In the genomic region with DNA sequence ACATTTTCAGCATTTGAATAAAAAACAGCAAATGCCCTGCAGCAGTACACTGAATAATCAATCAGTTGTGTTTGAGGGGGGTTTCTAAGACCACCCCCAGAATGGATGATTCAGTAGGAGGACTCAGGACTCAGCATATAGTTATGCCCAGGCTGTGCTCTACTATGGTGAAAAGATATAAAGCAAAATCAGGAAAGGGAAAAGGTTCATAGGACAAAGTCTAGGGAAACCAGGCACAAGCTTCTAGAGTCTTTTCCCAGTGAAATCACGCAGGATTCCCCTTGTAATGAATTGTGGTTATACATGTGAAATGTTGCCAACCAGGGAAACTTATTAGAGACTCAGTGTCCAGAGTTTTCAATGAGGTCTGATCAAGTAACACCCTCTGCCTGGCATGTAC, we compare ENCODE assay signal across 22 cellular contexts. TPM values are rescaled to one million over a fixed set of nuclear protein-coding genes. Genes with fewer than 3 reads are reported as not detected.
A peak's percentile ranks its signal among the peaks of the same experiment; 100 is the strongest.
DNase-seq lines count a peak whose midpoint lies in the region; ATAC-seq, FAIRE-seq and TF ChIP-seq lines count a peak whose summit lies in the region.
"Had no signal": no experiment of that assay in that cellular context is flagged by ENCODE, and none has a peak within 500 bp of the region (broad histone marks: within the 10 kb centered on the region; RNA-seq: fewer than 3 reads in every experiment).

No MANE protein-coding gene starts in this region.

- TF ChIP-seq EP300 in GM12878 (IDR thresholded peaks at IDR 0.05; ENCODE audit: borderline replicate concordance in 1 of 2, control insufficient read depth in 1 of 2, low read depth in 2 of 2, low read length in 2 of 2): no peak

- peaks cover 78% of the 10 kb centered on the region for H3K36me3 Mint-ChIP-seq in CD4-positive, CD25-positive, alpha-beta regulatory T cell
- H3K36me3 Mint-ChIP-seq in progenitor cell of endocrine pancreas (ENCODE audit: insufficient read depth): peaks cover 20% of the 10 kb centered on the region

- SMC1A ChIA-PET in GM12878 (lab: Charles Lee; ENCODE audit: uncharacterized antibody, unreplicated experiment): interaction anchor here (1.2 to 2.7 kb wide), 3 partner anchors 9 to 22 kb away, joined by 3 to 9 read pairs (median 3); no protein-coding TSS in a partner anchor

- intact Hi-C loops in GM12878 (cut with micrococcal nuclease; ENCODE audit: unreplicated experiment): no loop called here

- POLR2A ChIA-PET in GM12878 (lab: Charles Lee): interaction anchor here (0.7 kb wide), 1 partner anchor 28 kb away, joined by 4 read pairs; no protein-coding TSS in a partner anchor

- no peaks in the 10 kb centered on the region for H3K27me3 ChIP-seq in CD4-positive, CD25-positive, alpha-beta regulatory T cell (ENCODE audit: control insufficient read depth, insufficient read depth, low read length)
- no peaks in the 10 kb centered on the region for H3K27me3 ChIP-seq in GM12878 (replicated peaks in 1 of 2; ENCODE audit: control insufficient read depth in 2 of 2, insufficient read depth in 2 of 2, low read length in 1 of 2)

- no peaks in the 10 kb centered on the region for H3K27me3 Mint-ChIP-seq in CD4-positive, CD25-positive, alpha-beta regulatory T cell
- H3K27me3 Mint-ChIP-seq in progenitor cell of endocrine pancreas: no peaks in the 10 kb centered on the region
- H3K27me3 Mint-ChIP-seq: CD8-positive, alpha-beta memory T cell had no signal

- no peaks in the 10 kb centered on the region for H3K9me3 Mint-ChIP-seq in CD4-positive, CD25-positive, alpha-beta regulatory T cell
- H3K9me3 Mint-ChIP-seq in progenitor cell of endocrine pancreas (ENCODE audit: low read depth): no peaks in the 10 kb centered on the region
- H3K9me3 Mint-ChIP-seq: CD8-positive, alpha-beta memory T cell had no signal

- in situ Hi-C loops in GM12878 (cut with MboI): no loop called here

- RAD21 ChIA-PET in GM12878 (lab: Charles Lee; ENCODE audit: unreplicated experiment): no interaction called here

- TSS peak; percentile 12 for BruUV-seq in GM12878 (replicated peaks; lab: Mats Ljungman, UMichigan)

- no peaks in the 10 kb centered on the region for H3K4me1 ChIP-seq in CD4-positive, CD25-positive, alpha-beta regulatory T cell (ENCODE audit: control insufficient read depth, insufficient read depth, low read length, poor library complexity, severe bottlenecking)
- peaks cover 9% of the 10 kb centered on the region for H3K4me1 ChIP-seq in GM12878 (ENCODE audit: control insufficient read depth, insufficient read depth, low read length)
- H3K4me1 ChIP-seq: A549 had no signal

- no peaks in the 10 kb centered on the region for H4K20me1 ChIP-seq in GM12878 (ENCODE audit: control insufficient read depth, insufficient read depth)

- H3K36me3 ChIP-seq in CD4-positive, CD25-positive, alpha-beta regulatory T cell (ENCODE audit: control insufficient read depth, insufficient read depth, low read length): peaks cover 57% of the 10 kb centered on the region
- peaks cover 1 to 9% of the 10 kb centered on the region in 2 experiments; a peak in 3 of 4 replicates for H3K36me3 ChIP-seq in GM12878 (ENCODE audit: control insufficient read depth in 2 of 2, insufficient read depth in 2 of 2, low read length in 1 of 2)

- H3K4me1 Mint-ChIP-seq in CD4-positive, CD25-positive, alpha-beta regulatory T cell: peaks cover 0 to 8% (median 4%) of the 10 kb centered on the region in 4 donors
- no peaks in the 10 kb centered on the region for H3K4me1 Mint-ChIP-seq in progenitor cell of endocrine pancreas (ENCODE audit: low read depth)
- H3K4me1 Mint-ChIP-seq: CD8-positive, alpha-beta memory T cell had no signal

- H3K27ac ChIP-seq in CD4-positive, CD25-positive, alpha-beta regulatory T cell (ENCODE audit: insufficient read depth, low read length, poor library complexity, severe bottlenecking): no peak overlapping the region
- H3K27ac ChIP-seq in GM12878 (ENCODE audit: control insufficient read depth, insufficient read depth): no peak overlapping the region
- H3K27ac ChIP-seq in caudate nucleus (ENCODE audit: low read depth, low read length): no peak overlapping the region
- H3K27ac ChIP-seq: A549 had no signal

- WGBS in GM12878 (ENCODE audit: insufficient coverage, insufficient replicate concordance, low lambda C conversion rate, missing lambda C conversion rate): 89% methylated on average over 1 of the region's 1 CpG

- no peak overlapping the region for H3K4me3 Mint-ChIP-seq in CD4-positive, CD25-positive, alpha-beta regulatory T cell
- H3K4me3 Mint-ChIP-seq in progenitor cell of endocrine pancreas (ENCODE audit: low read depth): no peak overlapping the region
- H3K4me3 Mint-ChIP-seq: CD8-positive, alpha-beta memory T cell had no signal

- DNase-seq in CD4-positive, CD25-positive, alpha-beta regulatory T cell: no peak
- peak; percentile 5 for DNase-seq in NCI-H1105 (lab: John Stamatoyannopoulos, UW)
- no peak for DNase-seq in GM12878 (ENCODE audit: low read depth, low spot score)
- no peak for DNase-seq in progenitor cell of endocrine pancreas (ENCODE audit: low spot score, unreplicated experiment)
- no peak for DNase-seq in caudate nucleus (lab: John Stamatoyannopoulos, UW)
- no peak for DNase-seq in HPDE6-E6E7 (ENCODE audit: extremely low spot score)
- DNase-seq in medulla oblongata (ENCODE audit: extremely low spot score): no peak
- DNase-seq: C1 segment of cervical spinal cord; CD8-positive, alpha-beta memory T cell; DMS153; DND-41; HCEC 1CT; NCI-H1092; NCI-H1436 treated with DMSO at 0.1 percent for 48 hours; NCI-H187 treated with DMSO at 0.1 percent for 48 hours; NCI-H2227 treated with DMSO at 0.1 percent for 48 hours; NCI-H526 treated with DMSO at 0.1 percent for 48 hours; SK-N-SH had no signal

- TF ChIP-seq RAD21 in GM12878 (IDR thresholded peaks at IDR 0.05; ENCODE audit: insufficient read depth, low read depth, low read length): no peak

- H3K79me2 ChIP-seq in GM12878 (ENCODE audit: control insufficient read depth, insufficient read depth, low read length): no peaks in the 10 kb centered on the region

- no peak overlapping the region for H3K4me2 ChIP-seq in GM12878 (ENCODE audit: control insufficient read depth, insufficient read depth)
- H3K4me2 ChIP-seq: A549, SK-N-SH had no signal

- H3K27ac Mint-ChIP-seq in CD4-positive, CD25-positive, alpha-beta regulatory T cell: peak overlapping the region; percentile 10 to 62 (median 37)
- peak overlapping the region; percentile 27 for H3K27ac Mint-ChIP-seq in progenitor cell of endocrine pancreas

- no peaks in the 10 kb centered on the region for H3K9me3 ChIP-seq in CD4-positive, CD25-positive, alpha-beta regulatory T cell (ENCODE audit: control insufficient read depth in 2 of 2, low read length in 2 of 2)
- H3K9me3 ChIP-seq in GM12878 (replicated peaks; ENCODE audit: control insufficient read depth, insufficient read depth, low read length): no peaks in the 10 kb centered on the region
- H3K9me3 ChIP-seq: A549, SK-N-SH had no signal

- ATAC-seq in CD4-positive, CD25-positive, alpha-beta regulatory T cell (ENCODE audit: low read depth in 2 of 2): no peak
- no peak for ATAC-seq in GM12878
- ATAC-seq: A549 had no signal

- FAIRE-seq in GM12878 (lab: Jason Lieb, UNC): no peak
- FAIRE-seq: A549, GM19239, H1 had no signal

- H3K9ac ChIP-seq in GM12878 (ENCODE audit: control insufficient read depth, insufficient read depth, low read length): no peak overlapping the region
- H3K9ac ChIP-seq: SK-N-SH had no signal

- TF ChIP-seq POLR2A in GM12878 (IDR thresholded peaks at IDR 0.05; ENCODE audit: low read depth, low read length): no peak

- TF ChIP-seq CTCF in GM12878 (IDR thresholded peaks at IDR 0.05 in 2 of 3, conservative IDR thresholded peaks at IDR 0.05 in 1 of 3; ENCODE audit: control insufficient read depth in 2 of 3, extremely low read depth in 1 of 3, insufficient read depth in 1 of 3, low read depth in 3 of 3, low read length in 3 of 3) (no peak), progenitor cell of endocrine pancreas (IDR thresholded peaks at IDR 0.05; ENCODE audit: unreplicated experiment) (no peak)

- no peak overlapping the region for H2AFZ ChIP-seq in GM12878 (ENCODE audit: control insufficient read depth, low read depth, low read length)

- CTCF ChIA-PET in GM12878 (lab: Yijun Ruan, JAX): no interaction called here

- H3K4me3 ChIP-seq in CD4-positive, CD25-positive, alpha-beta regulatory T cell (ENCODE audit: low read depth, low read length): no peak overlapping the region
- H3K4me3 ChIP-seq in GM12878: no peak overlapping the region
- H3K4me3 ChIP-seq: A549 had no signal

TF ChIP-seq in GM12878, 131 proteins besides CTCF, POLR2A, EP300 and RAD21 (continues in another document):
- TF ChIP-seq ZNF217 (IDR thresholded peaks at IDR 0.05) (no peak), NFIC (IDR thresholded peaks at IDR 0.05; ENCODE audit: low read depth, low read length) (no peak), ZBED1 (IDR thresholded peaks at IDR 0.05; ENCODE audit: borderline replicate concordance) (no peak), BMI1 (IDR thresholded peaks at IDR 0.05; ENCODE audit: borderline replicate concordance) (no peak), CBX3 (IDR thresholded peaks at IDR 0.05; ENCODE audit: borderline replicate concordance, low read depth) (no peak)

RNA-seq across cellular contexts. Expression of gene SLC17A8, which starts 25.0 kb away (rescaled TPM):
- not detected for total RNA-seq in CD4-positive, CD25-positive, alpha-beta regulatory T cell
- not detected for polyA plus RNA-seq in CD4-positive, CD25-positive, alpha-beta regulatory T cell
- not detected in 2 replicates for total RNA-seq in GM12878 (2013; cell fraction: nucleolus; rRNA removed)
- total RNA-seq in GM12878 (2014; rRNA removed) (not detected in 2 replicates), GM12878 (2014; rRNA removed; fragmentation: Illumina TruSeq; extraction: Trizol) (not detected in 2 replicates), GM12878 (2021) (not detected in 2 replicates), progenitor cell of endocrine pancreas (1.2 and 1.5 TPM in 2 replicates)
- polyA plus RNA-seq in GM12878 (2011; ENCODE audit: low read depth): not detected
- polyA plus RNA-seq in GM12878 (2011; rRNA removed) (0.18 TPM in 1 of 2 replicates, not detected in the other), GM12878 (2014; fragmentation: Illumina TruSeq; extraction: Trizol) (not detected in 2 replicates), GM12878 (2014; fragmentation: Nextera tagmentation; extraction: Ambion mirVana) (not detected), GM12878 (2014; rRNA removed) (not detected in 2 replicates), GM12878 (2016; fragmentation: Nextera tagmentation; extraction: Ambion mirVana) (not detected)
- not detected in 2 replicates for polyA plus RNA-seq in GM12878 (2011; cell fraction: cytosol; rRNA removed)
- polyA plus RNA-seq in GM12878 (2011; cell fraction: nucleus; rRNA removed): 0.31 TPM in 1 of 2 replicates, not detected in the other
- not detected in 2 replicates for polyA plus RNA-seq in GM12878 (2012)
- not detected in 2 replicates for polyA minus RNA-seq in GM12878 (2011; rRNA and poly(A)+ RNA removed)
- polyA minus RNA-seq in GM12878 (2011; cell fraction: cytosol; rRNA and poly(A)+ RNA removed): not detected in 2 replicates
- polyA minus RNA-seq in GM12878 (2011; cell fraction: nucleus; rRNA and poly(A)+ RNA removed): not detected in 2 replicates
- total RNA-seq: CD8-positive, alpha-beta memory T cell; NCI-H460 had no signal
- polyA plus RNA-seq: CD8-positive, alpha-beta memory T cell; SK-N-SH had no signal
